17 cellular contexts compared by ENCODE assay signal in the genomic region with DNA sequence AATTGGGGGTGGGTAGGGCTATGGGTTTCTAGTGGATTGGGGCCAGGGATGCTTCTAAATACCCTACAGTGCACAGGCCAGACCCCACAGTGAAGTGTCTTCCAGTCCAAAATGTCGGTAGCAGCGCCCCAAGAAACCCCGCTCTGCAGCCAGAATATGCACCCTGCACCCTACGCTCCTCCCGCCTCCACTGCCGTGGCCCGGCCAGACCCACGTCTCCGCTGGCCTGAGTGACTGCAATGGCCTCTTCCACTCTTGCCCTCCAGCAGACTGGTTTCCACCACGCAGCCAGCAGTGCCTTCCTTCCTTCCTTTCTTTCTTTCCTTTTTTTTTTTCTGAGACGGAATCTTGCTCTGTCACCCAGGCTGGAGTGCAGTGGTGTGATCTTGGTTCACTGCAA.
DNase-seq lines count a peak whose midpoint lies in the region; ATAC-seq and TF ChIP-seq lines count a peak whose summit lies in the region.
"Had no signal": no experiment of that assay in that cellular context is flagged by ENCODE, and none has a peak within 500 bp of the region (broad histone marks: within the 10 kb centered on the region; RNA-seq: fewer than 3 reads in every experiment).

No MANE protein-coding gene starts in this region.

- no peaks in the 10 kb centered on the region for H3K9me3 Mint-ChIP-seq in activated CD8-positive, alpha-beta T cell treated with anti-CD3 and anti-CD28 coated beads, Interleukin-2, amount 10 ng/mL, durations not matched to agents 7 days and 5 days (ENCODE audit: insufficient read depth)
- H3K9me3 Mint-ChIP-seq in activated CD8-positive, alpha-beta T cell treated with anti-CD3 and anti-CD28 coated beads for 36 hours, result no peaks in the 10 kb centered on the region

- no peaks in the 10 kb centered on the region for H3K79me2 ChIP-seq in GM23248 (ENCODE audit: insufficient read depth)

- H3K27ac ChIP-seq in GM23248 (peak overlapping the region; percentile 98), foreskin keratinocyte (peak overlapping the region; percentile 96)
- H3K27ac ChIP-seq: C4-2B had no signal

- no peaks in the 10 kb centered on the region for H3K9me2 ChIP-seq in GM23248 (ENCODE audit: insufficient read depth)

- H3K4me1 Mint-ChIP-seq in activated CD8-positive, alpha-beta T cell treated with anti-CD3 and anti-CD28 coated beads, Interleukin-2, amount 10 ng/mL, durations not matched to agents 7 days and 5 days (ENCODE audit: low read depth), result peaks cover 55% of the 10 kb centered on the region
- peaks cover 51% of the 10 kb centered on the region for H3K4me1 Mint-ChIP-seq in activated CD8-positive, alpha-beta T cell treated with anti-CD3 and anti-CD28 coated beads for 36 hours (ENCODE audit: low read depth)
- peaks cover 50% of the 10 kb centered on the region for H3K4me1 Mint-ChIP-seq in T-helper 17 cell

- H2AFZ ChIP-seq in GM23248, result no peak overlapping the region

- POLR2A ChIA-PET in activated CD8-positive, alpha-beta T cell treated with anti-CD3 and anti-CD28 coated beads, Interleukin-2, amount 10 ng/mL, durations not matched to agents 7 days and 5 days (lab: Charles Lee), result no interaction called here
- POLR2A ChIA-PET in activated CD8-positive, alpha-beta T cell treated with anti-CD3 and anti-CD28 coated beads for 36 hours (lab: Charles Lee), result no interaction called here

- no peak overlapping the region for H3K4me3 ChIP-seq in GM23248
- H3K4me3 ChIP-seq: HAP-1, K562 had no signal

- no peak for TF ChIP-seq CTCF in activated CD8-positive, alpha-beta T cell treated with anti-CD3 and anti-CD28 coated beads for 36 hours (IDR thresholded peaks at IDR 0.05)
- no peak for TF ChIP-seq CTCF in foreskin keratinocyte (conservative IDR thresholded peaks at IDR 0.05)

- H3K9me3 ChIP-seq in GM23248 (ENCODE audit: low read depth), result no peaks in the 10 kb centered on the region
- H3K9me3 ChIP-seq in T-helper 17 cell (ENCODE audit: control insufficient read depth, low read length, poor library complexity, severe bottlenecking), result no peaks in the 10 kb centered on the region
- H3K9me3 ChIP-seq: HAP-1 had no signal

- no peaks in the 10 kb centered on the region for H3K36me3 Mint-ChIP-seq in activated CD8-positive, alpha-beta T cell treated with anti-CD3 and anti-CD28 coated beads, Interleukin-2, amount 10 ng/mL, durations not matched to agents 7 days and 5 days (ENCODE audit: low read depth)
- no peaks in the 10 kb centered on the region for H3K36me3 Mint-ChIP-seq in activated CD8-positive, alpha-beta T cell treated with anti-CD3 and anti-CD28 coated beads for 36 hours (ENCODE audit: low read depth)
- H3K36me3 Mint-ChIP-seq in T-helper 17 cell (ENCODE audit: low read depth), result peaks cover 2% of the 10 kb centered on the region

- no peak for DNase-seq in activated CD8-positive, alpha-beta T cell treated with anti-CD3 and anti-CD28 coated beads, Interleukin-2, amount 10 ng/mL, durations not matched to agents 7 days and 5 days
- DNase-seq in activated CD8-positive, alpha-beta T cell treated with anti-CD3 and anti-CD28 coated beads for 36 hours, result no peak
- DNase-seq in GM23248, result no peak
- DNase-seq in T-helper 17 cell, result no peak
- DNase-seq in foreskin keratinocyte, result no peak
- no peak for DNase-seq in stimulated activated CD4-positive, alpha-beta T cell treated with anti-CD3 and anti-CD28 coated beads, Interleukin-4, amount 100 ng/mL, for 24 hours
- no peak for DNase-seq in EL
- DNase-seq: DMS53; NCI-H1417; NCI-H1930; NCI-H2171; NCI-H446; NK-92 treated with Interleukin-12 subunit alpha and Interleukin-12 subunit beta, amount 100 ng/mL, for 24 hours had no signal

- H3K4me1 ChIP-seq in GM23248 (ENCODE audit: insufficient read depth), result peaks cover 19% of the 10 kb centered on the region
- H3K4me1 ChIP-seq in foreskin keratinocyte, result peaks cover 16% of the 10 kb centered on the region

- H3F3A ChIP-seq in GM23248 (ENCODE audit: insufficient read depth), result peaks cover 3% of the 10 kb centered on the region; the same call in 1 of the 2 replicates

- H4K20me1 ChIP-seq in GM23248 (ENCODE audit: insufficient read depth), result no peaks in the 10 kb centered on the region

- in situ Hi-C loops in GM23248 (cut with MboI), result no loop called here

- no peak overlapping the region for H3K4me2 ChIP-seq in GM23248 (ENCODE audit: unreplicated experiment)

- 97 to 100% methylated on average over 10 to 11 of the region's 11 CpGs for WGBS in GM23248 (ENCODE audit: low coverage in 1 of 2, low lambda C conversion rate in 2 of 2, missing lambda C conversion rate in 2 of 2), 2 experiments

- CTCF ChIA-PET in activated CD8-positive, alpha-beta T cell treated with anti-CD3 and anti-CD28 coated beads, Interleukin-2, amount 10 ng/mL, durations not matched to agents 7 days and 5 days (lab: Charles Lee), result interaction anchor here (1.3 kb wide), 1 partner anchor 92 kb away, joined by 3 read pairs; the partner anchor contains the start of gene TAF1B
- CTCF ChIA-PET in activated CD8-positive, alpha-beta T cell treated with anti-CD3 and anti-CD28 coated beads for 36 hours (lab: Charles Lee), result no interaction called here

- no peak for ATAC-seq in activated CD8-positive, alpha-beta T cell treated with anti-CD3 and anti-CD28 coated beads, Interleukin-2, amount 10 ng/mL, durations not matched to agents 7 days and 5 days
- ATAC-seq in activated CD8-positive, alpha-beta T cell treated with anti-CD3 and anti-CD28 coated beads for 36 hours, result no peak
- no peak for ATAC-seq in T-helper 17 cell
- ATAC-seq in foreskin keratinocyte, result no peak
- ATAC-seq in GM18517 (IDR thresholded peaks at IDR 0.05; ENCODE audit: unreplicated experiment), result no peak

- H3K27ac Mint-ChIP-seq in activated CD8-positive, alpha-beta T cell treated with anti-CD3 and anti-CD28 coated beads, Interleukin-2, amount 10 ng/mL, durations not matched to agents 7 days and 5 days, result peak overlapping the region; percentile 69
- no peak overlapping the region for H3K27ac Mint-ChIP-seq in activated CD8-positive, alpha-beta T cell treated with anti-CD3 and anti-CD28 coated beads for 36 hours
- H3K27ac Mint-ChIP-seq in T-helper 17 cell, result peak overlapping the region; percentile 98

- H3K27me3 ChIP-seq in GM23248 (replicated peaks; ENCODE audit: insufficient read depth) (no peaks in the 10 kb centered on the region), foreskin keratinocyte (no peaks in the 10 kb centered on the region)

- peak overlapping the region; percentile 92; the same call in 1 of the 2 replicates for H3K9ac ChIP-seq in GM23248

- peaks cover 33% of the 10 kb centered on the region for H3K27me3 Mint-ChIP-seq in activated CD8-positive, alpha-beta T cell treated with anti-CD3 and anti-CD28 coated beads, Interleukin-2, amount 10 ng/mL, durations not matched to agents 7 days and 5 days (ENCODE audit: low read depth)
- H3K27me3 Mint-ChIP-seq in activated CD8-positive, alpha-beta T cell treated with anti-CD3 and anti-CD28 coated beads for 36 hours, result peaks cover 25% of the 10 kb centered on the region
- no peaks in the 10 kb centered on the region for H3K27me3 Mint-ChIP-seq in T-helper 17 cell

- intact Hi-C loops in activated CD8-positive, alpha-beta T cell treated with anti-CD3 and anti-CD28 coated beads for 36 hours (cut with micrococcal nuclease), result no loop called here

- no peak overlapping the region for H3K4me3 Mint-ChIP-seq in activated CD8-positive, alpha-beta T cell treated with anti-CD3 and anti-CD28 coated beads, Interleukin-2, amount 10 ng/mL, durations not matched to agents 7 days and 5 days
- no peak overlapping the region for H3K4me3 Mint-ChIP-seq in activated CD8-positive, alpha-beta T cell treated with anti-CD3 and anti-CD28 coated beads for 36 hours
- H3K4me3 Mint-ChIP-seq in T-helper 17 cell, result peak overlapping the region; percentile 97

- H3K36me3 ChIP-seq in GM23248 (ENCODE audit: low read depth), result no peaks in the 10 kb centered on the region
- H3K36me3 ChIP-seq: HAP-1 had no signal
